In genomic region chr11:3063876-3064275, GRCh38 we compare ENCODE assay signal across 8 cellular contexts. TPM values are rescaled to one million over a fixed set of nuclear protein-coding genes. Genes with fewer than 3 reads are reported as not detected.
DNase-seq lines count a peak whose midpoint lies in the region; ATAC-seq, FAIRE-seq and TF ChIP-seq lines count a peak whose summit lies in the region.
"Not testable (repeated sequence)": the region's sequence is repeated elsewhere in the genome, so short reads cannot be mapped to it uniquely, and the experiment has no call there.

No MANE protein-coding gene starts in this region.

- not testable (repeated sequence) for H4K20me1 ChIP-seq in H9 (ENCODE audit: control insufficient read depth, insufficient read depth, insufficient read length); PC-9 (ENCODE audit: insufficient read depth)

- H3K9me3 ChIP-seq in Caco-2 (peaks cover 23% of the 10 kb centered on the region), endodermal cell (ENCODE audit: control insufficient read depth, low read length) (peaks cover 21% of the 10 kb centered on the region)
- H3K9me3 ChIP-seq in H9 (ENCODE audit: control insufficient read depth, low read depth, low read length); PC-9 (ENCODE audit: insufficient read depth, low read depth); kidney (ENCODE audit: control insufficient read depth in 1 of 2, low read length in 2 of 2): not testable (repeated sequence)

- H3K23me2 ChIP-seq in H9 (ENCODE audit: insufficient read length, low read depth, low read length, poor library complexity, severe bottlenecking): not testable (repeated sequence)

- H3K4me3 ChIP-seq in Caco-2 (ENCODE audit: low read depth, low read length); PC-9; kidney (ENCODE audit: low read length in 2 of 2); retinal pigment epithelial cell (ENCODE audit: low read length): not testable (repeated sequence)
- peak overlapping the region; percentile 57 for H3K4me3 ChIP-seq in endodermal cell (ENCODE audit: low read length)

- not testable (repeated sequence) for H4K8ac ChIP-seq in H9 (replicated peaks; ENCODE audit: insufficient read length, low read depth, low read length)

- CTCF ChIA-PET in Caco-2 (lab: Charles Lee); PC-9 (lab: Charles Lee); activated B cell treated with CpG ODN at 0.5 μM for 24 hours (lab: Charles Lee): not testable (repeated sequence)

- H3K14ac ChIP-seq in H9 (ENCODE audit: insufficient read depth, low read length): not testable (repeated sequence)

- not testable (repeated sequence) for H2BK5ac ChIP-seq in H9 (ENCODE audit: insufficient read length, low read length)

- not testable (repeated sequence) for H3K4me2 ChIP-seq in H9 (ENCODE audit: insufficient read depth, insufficient read length, low read length); PC-9

- H3T11ph ChIP-seq in H9 (ENCODE audit: low read length): not testable (repeated sequence)

- H2BK12ac ChIP-seq in H9 (ENCODE audit: insufficient read length, low read depth, low read length): not testable (repeated sequence)

- not testable (repeated sequence) for H3K4ac ChIP-seq in H9 (ENCODE audit: low read depth, low read length)

- not testable (repeated sequence) for FAIRE-seq in kidney (lab: Jason Lieb, UNC)

- H3K4me1 ChIP-seq in Caco-2: peaks cover 10% of the 10 kb centered on the region
- H3K4me1 ChIP-seq in H9 (ENCODE audit: insufficient read depth, low read length); PC-9 (replicated peaks; ENCODE audit: insufficient read depth); endodermal cell (ENCODE audit: control insufficient read depth, insufficient read depth, low read length); kidney (ENCODE audit: control insufficient read depth in 1 of 2, insufficient read depth in 1 of 2, low read depth in 1 of 2, low read length in 2 of 2): not testable (repeated sequence)

- H2AFZ ChIP-seq in H9 (ENCODE audit: low read length); PC-9: not testable (repeated sequence)

- not testable (repeated sequence) for H3K4me3 Mint-ChIP-seq in Caco-2 (ENCODE audit: unreplicated experiment); activated B cell treated with CpG ODN at 0.5 μM for 24 hours; endodermal cell
- peak overlapping the region in 1 of 2 experiments; percentile 4; a peak in 1 of 5 replicates for H3K4me3 Mint-ChIP-seq in H9

- WGBS in H9 (ENCODE audit: extremely low coverage, insufficient read length, low lambda C conversion rate): no CpG with 5 or more reads among the region's 8 CpGs
- WGBS in endodermal cell (ENCODE audit: insufficient coverage in 1 of 2, insufficient read length in 1 of 2), 2 experiments: 37 to 46% methylated on average over 5 to 8 of the region's 8 CpGs

- not testable (repeated sequence) for H3K36me3 ChIP-seq in Caco-2 (ENCODE audit: control insufficient read depth, insufficient read depth, low read length); PC-9 (ENCODE audit: low read depth); endodermal cell (ENCODE audit: control insufficient read depth, insufficient read depth, low read length); kidney (ENCODE audit: control insufficient read depth in 1 of 2, insufficient read depth in 2 of 2, low read length in 2 of 2)

- BruUV-seq in Caco-2 (replicated peaks; lab: Mats Ljungman, UMichigan); PC-9 (replicated peaks; lab: Mats Ljungman, UMichigan): not testable (repeated sequence)

- intact Hi-C loops in Caco-2 (cut with micrococcal nuclease; ENCODE audit: unreplicated experiment); PC-9 (cut with micrococcal nuclease; ENCODE audit: unreplicated experiment); activated B cell treated with CpG ODN at 0.5 μM for 24 hours (cut with micrococcal nuclease); kidney (cut with DNase I): not testable (repeated sequence)

- POLR2A ChIA-PET in Caco-2 (lab: Charles Lee); PC-9 (lab: Charles Lee; ENCODE audit: unreplicated experiment); activated B cell treated with CpG ODN at 0.5 μM for 24 hours (lab: Charles Lee): not testable (repeated sequence)

- H4K5ac ChIP-seq in H9 (ENCODE audit: insufficient read length, low read depth, low read length): not testable (repeated sequence)

- H3K27ac ChIP-seq in H9 (ENCODE audit: insufficient read length, low read depth, low read length); PC-9; endodermal cell (ENCODE audit: low read depth, low read length); kidney (ENCODE audit: low read depth in 2 of 2, low read length in 2 of 2): not testable (repeated sequence)

- H3F3A ChIP-seq in PC-9 (ENCODE audit: insufficient read depth, low read depth): not testable (repeated sequence)

- not testable (repeated sequence) for H3K79me2 ChIP-seq in H9 (ENCODE audit: insufficient read depth, low read length); PC-9 (ENCODE audit: low read depth)

- H3K9ac ChIP-seq in H9 (ENCODE audit: extremely low read depth, insufficient read length, low read length); endodermal cell (ENCODE audit: extremely low read depth, low read length, poor library complexity, severe bottlenecking); kidney (ENCODE audit: low read length in 2 of 2): not testable (repeated sequence)

- not testable (repeated sequence) for H2AK5ac ChIP-seq in H9 (ENCODE audit: insufficient read length, low read length)

- H3K27me3 ChIP-seq in Caco-2 (replicated peaks; ENCODE audit: control insufficient read depth, insufficient read depth, low read length); H9 (ENCODE audit: insufficient read depth, low read length); PC-9 (ENCODE audit: insufficient read depth, low read depth); endodermal cell (ENCODE audit: control insufficient read depth, insufficient read depth, low read length, poor library complexity, severe bottlenecking): not testable (repeated sequence)

- H2BK15ac ChIP-seq in H9 (ENCODE audit: low read depth, low read length): not testable (repeated sequence)

- H3K27ac Mint-ChIP-seq in Caco-2 (ENCODE audit: unreplicated experiment) (peak overlapping the region; percentile 7), H9 (peak overlapping the region; percentile 3 to 93 (median 75); a peak in 6 of 7 replicates), endodermal cell (peak overlapping the region; percentile 91)
- H3K27ac Mint-ChIP-seq in activated B cell treated with CpG ODN at 0.5 μM for 24 hours: not testable (repeated sequence)

- not testable (repeated sequence) for H3K27me3 Mint-ChIP-seq in Caco-2 (ENCODE audit: insufficient read depth, unreplicated experiment); H9 (ENCODE audit: low read depth); activated B cell treated with CpG ODN at 0.5 μM for 24 hours; endodermal cell (ENCODE audit: insufficient read depth)

- H3K4me1 Mint-ChIP-seq in Caco-2 (ENCODE audit: low read depth, unreplicated experiment) (peaks cover 17% of the 10 kb centered on the region), H9 (peaks cover 24% of the 10 kb centered on the region in 2 experiments)
- H3K4me1 Mint-ChIP-seq in activated B cell treated with CpG ODN at 0.5 μM for 24 hours, endodermal cell: not testable (repeated sequence)

- not testable (repeated sequence) for H3K36me3 Mint-ChIP-seq in Caco-2 (ENCODE audit: insufficient read depth, unreplicated experiment); activated B cell treated with CpG ODN at 0.5 μM for 24 hours (ENCODE audit: low read depth); endodermal cell (ENCODE audit: low read depth)
- peaks cover 7 to 23% (median 15%) of the 10 kb centered on the region in 3 experiments for H3K36me3 Mint-ChIP-seq in H9 (ENCODE audit: insufficient read depth in 1 of 3, low read depth in 3 of 3)

- TF ChIP-seq CTCF in Caco-2 (IDR thresholded peaks at IDR 0.05; ENCODE audit: insufficient read depth in 1 of 2, low read depth in 1 of 2, low read length in 1 of 2, severe bottlenecking in 1 of 2, unreplicated experiment in 1 of 2); H9 (conservative IDR thresholded peaks at IDR 0.05); PC-9 (conservative IDR thresholded peaks at IDR 0.05); activated B cell treated with CpG ODN at 0.5 μM for 24 hours (IDR thresholded peaks at IDR 0.05); endodermal cell (conservative IDR thresholded peaks at IDR 0.05); kidney (IDR thresholded peaks at IDR 0.05; ENCODE audit: borderline replicate concordance, extremely low read depth, insufficient read depth); retinal pigment epithelial cell (conservative IDR thresholded peaks at IDR 0.05; ENCODE audit: low read depth, low read length): not testable (repeated sequence)

- H3K56ac ChIP-seq in H9 (ENCODE audit: insufficient read length, low read depth, low read length): not testable (repeated sequence)

- H3K9me3 Mint-ChIP-seq in Caco-2 (ENCODE audit: unreplicated experiment) (peaks cover 15% of the 10 kb centered on the region), H9 (peaks cover 17 to 22% of the 10 kb centered on the region in 2 experiments), endodermal cell (peaks cover 29% of the 10 kb centered on the region)
- H3K9me3 Mint-ChIP-seq in activated B cell treated with CpG ODN at 0.5 μM for 24 hours: not testable (repeated sequence)

- H3K23ac ChIP-seq in H9 (ENCODE audit: insufficient read length, low read depth, low read length): not testable (repeated sequence)

- DNase-seq in Caco-2: peak in 1 of 2 experiments; percentile 31
- peak; percentile 70 for DNase-seq in H9
- peak; percentile 26 to 48 for DNase-seq in PC-9
- DNase-seq in activated B cell treated with CpG ODN at 0.5 μM for 24 hours: not testable (repeated sequence)
- DNase-seq in endodermal cell: peak; percentile 81
- DNase-seq in fibroblast of the conjunctiva (ENCODE audit: low read depth): peak; percentile 22
- peak; percentile 29 for DNase-seq in kidney
- peak; percentile 76 for DNase-seq in retinal pigment epithelial cell (ENCODE audit: low read depth)

- H3K18ac ChIP-seq in H9 (ENCODE audit: insufficient read length, low read depth, low read length): not testable (repeated sequence)

- not testable (repeated sequence) for H2BK20ac ChIP-seq in H9 (ENCODE audit: low read depth, low read length, poor library complexity, severe bottlenecking)

- not testable (repeated sequence) for H4K91ac ChIP-seq in H9 (ENCODE audit: insufficient read length, low read depth, low read length)

- H3K9me2 ChIP-seq in PC-9 (ENCODE audit: insufficient read depth): not testable (repeated sequence)

- H2BK120ac ChIP-seq in H9 (ENCODE audit: low read depth, low read length, poor library complexity, severe bottlenecking): not testable (repeated sequence)

- not testable (repeated sequence) for H3K79me1 ChIP-seq in H9 (ENCODE audit: insufficient read depth, low read depth, low read length, poor library complexity, severe bottlenecking)

- peak; percentile 18 for ATAC-seq in activated B cell treated with CpG ODN at 0.5 μM for 24 hours (ENCODE audit: low read depth)

RNA-seq across cellular contexts. Expression of gene CARS1, which starts 6.7 kb away (rescaled TPM):
- 117 and 121 TPM in 2 replicates for total RNA-seq in Caco-2 (2022)
- total RNA-seq in H9 (2021): 82.5 and 92.3 TPM in 2 replicates
- total RNA-seq in PC-9 (2021): 58.4 and 78.8 TPM in 2 replicates
- total RNA-seq in activated B cell treated with CpG ODN at 0.5 μM for 24 hours: 95.9 and 110 TPM in 2 replicates
- total RNA-seq in endodermal cell: 10 to 100 TPM; 48.0 to 52.8 TPM
- polyA plus RNA-seq in endodermal cell (2013, experiment 1 of 2): 59.6 TPM
- 35.9 TPM for polyA plus RNA-seq in endodermal cell (2013, experiment 2 of 2)
- total RNA-seq in kidney: 49.5 TPM
- polyA plus RNA-seq in kidney (ENCODE audit: insufficient read depth, low read depth, low replicate concordance): 26.5 TPM
